Comparison of ENCODE assay signal across 20 cellular contexts in genomic region chr4:83224502-83225197, GRCh38.
"Had no signal": no experiment of that assay in that cellular context is flagged by ENCODE, and none has a peak within 500 bp of the region (broad histone marks: within the 10 kb centered on the region; RNA-seq: fewer than 3 reads in every experiment).

No MANE protein-coding gene starts in this region.

- ATAC-seq: effector memory CD8-positive, alpha-beta T cell; gastroesophageal sphincter; lower lobe of right lung; sciatic nerve; stimulated activated naive B cell treated with anti-CD40 and anti-IgM and Interleukin-4, amounts not matched to agents 10 μg/mL and 1 μg/mL and 100 μg/mL, for 72 hours had no signal

- H3K27me3 ChIP-seq: esophagus squamous epithelium, gastroesophageal sphincter, neutrophil, spleen, suprapubic skin, thyroid gland had no signal

- H3K27ac ChIP-seq: epithelial cell of prostate, esophagus squamous epithelium, gastroesophageal sphincter, left ventricle myocardium inferior, lower lobe of right lung, neutrophil, suprapubic skin, thyroid gland had no signal

- H3K4me3 Mint-ChIP-seq: effector memory CD8-positive, alpha-beta T cell; memory B cell; mesothelial cell of epicardium; stimulated activated naive B cell treated with anti-CD40 and anti-IgM and Interleukin-4, amounts not matched to agents 10 μg/mL and 1 μg/mL and 100 μg/mL, for 72 hours; type B pancreatic cell had no signal

- H3K4me1 Mint-ChIP-seq: mesothelial cell of epicardium had no signal

- DNase-seq: effector memory CD8-positive, alpha-beta T cell; esophagus squamous epithelium; foreskin fibroblast; glutamatergic neuron; left ventricle myocardium inferior; lower lobe of right lung; spleen; stimulated activated CD4-positive, alpha-beta T cell treated with anti-CD3 and anti-CD28 coated beads, Interleukin-15, amount 100 ng/mL, for 24 hours; stimulated activated CD4-positive, alpha-beta T cell treated with anti-CD3 and anti-CD28 coated beads, Interleukin-1b, Interleukin-23, amount 100 ng/mL, for 48 hours; stimulated activated CD4-positive, alpha-beta T cell treated with anti-CD3 and anti-CD28 coated beads, Interleukin-4, amount 100 ng/mL, for 24 hours; stimulated activated naive B cell treated with anti-CD40 and anti-IgM and Interleukin-4, amounts not matched to agents 10 μg/mL and 1 μg/mL and 100 μg/mL, for 72 hours; thyroid gland had no signal

- H3K4me3 ChIP-seq: esophagus squamous epithelium, gastroesophageal sphincter, left ventricle myocardium inferior, lower lobe of right lung, spleen, suprapubic skin, thyroid gland had no signal

- H3K27ac Mint-ChIP-seq: effector memory CD8-positive, alpha-beta T cell; memory B cell; mesothelial cell of epicardium; stimulated activated naive B cell treated with anti-CD40 and anti-IgM and Interleukin-4, amounts not matched to agents 10 μg/mL and 1 μg/mL and 100 μg/mL, for 72 hours; type B pancreatic cell had no signal

- H3K36me3 Mint-ChIP-seq: mesothelial cell of epicardium; stimulated activated naive B cell treated with anti-CD40 and anti-IgM and Interleukin-4, amounts not matched to agents 10 μg/mL and 1 μg/mL and 100 μg/mL, for 72 hours; type B pancreatic cell had no signal

- H3K9me3 Mint-ChIP-seq: effector memory CD8-positive, alpha-beta T cell; mesothelial cell of epicardium; type B pancreatic cell had no signal

- H3K4me1 ChIP-seq: left ventricle myocardium inferior, thyroid gland had no signal

- H3K27me3 Mint-ChIP-seq: effector memory CD8-positive, alpha-beta T cell; memory B cell; stimulated activated naive B cell treated with anti-CD40 and anti-IgM and Interleukin-4, amounts not matched to agents 10 μg/mL and 1 μg/mL and 100 μg/mL, for 72 hours; type B pancreatic cell had no signal
